14 cellular contexts compared by ENCODE assay signal in genomic region chr11:112364962-112365481, GRCh38.
DNase-seq lines count a peak whose midpoint lies in the region; TF ChIP-seq lines count a peak whose summit lies in the region.
"Had no signal": no experiment of that assay in that cellular context is flagged by ENCODE, and none has a peak within 500 bp of the region (broad histone marks: within the 10 kb centered on the region; RNA-seq: fewer than 3 reads in every experiment).

No MANE protein-coding gene starts in this region.

- no peak overlapping the region for H3K27ac Mint-ChIP-seq in immature natural killer cell
- H3K27ac Mint-ChIP-seq: activated CD8-positive, alpha-beta T cell treated with anti-CD3 and anti-CD28 coated beads, Interleukin-2, amount 10 ng/mL, durations not matched to agents 7 days and 5 days had no signal

- peaks cover 0 to 26% (median 24%) of the 10 kb centered on the region in 4 donors for H3K4me1 ChIP-seq in esophagus muscularis mucosa
- peaks cover 3 to 31% (median 29%) of the 10 kb centered on the region in 4 donors for H3K4me1 ChIP-seq in sigmoid colon
- H3K4me1 ChIP-seq in A673 (ENCODE audit: insufficient read depth, low read length, poor library complexity, severe bottlenecking) = no peaks in the 10 kb centered on the region
- H3K4me1 ChIP-seq: parathyroid adenoma had no signal

- H3K36me3 ChIP-seq in esophagus muscularis mucosa = no peaks in the 10 kb centered on the region
- H3K36me3 ChIP-seq in sigmoid colon = no peaks in the 10 kb centered on the region
- no peaks in the 10 kb centered on the region for H3K36me3 ChIP-seq in A673 (ENCODE audit: insufficient read depth, low read length, poor library complexity, severe bottlenecking)

- TF ChIP-seq CTCF in esophagus muscularis mucosa (IDR thresholded peaks at IDR 0.05) = no peak
- TF ChIP-seq CTCF in sigmoid colon (IDR thresholded peaks at IDR 0.05) = no peak
- TF ChIP-seq CTCF in A673 (conservative IDR thresholded peaks at IDR 0.05; ENCODE audit: low read depth, low read length) = no peak

- intact Hi-C loops in esophagus muscularis mucosa (cut with DNase I) (no loop called here), sigmoid colon (cut with DNase I) (loop anchor here (5.0 to 10.0 kb wide), 2 partner anchors 73 to 200 kb away; no protein-coding TSS in a partner anchor), A673 (cut with micrococcal nuclease; ENCODE audit: unreplicated experiment) (no loop called here)

- H3K27me3 Mint-ChIP-seq in immature natural killer cell (ENCODE audit: low read depth in 3 of 3) = peaks cover 0 to 2% (median 2%) of the 10 kb centered on the region in 3 donors

- H3K36me3 Mint-ChIP-seq in immature natural killer cell = peaks cover 0 to 29% (median 11%) of the 10 kb centered on the region in 3 donors

- no peaks in the 10 kb centered on the region for H3K9me3 Mint-ChIP-seq in immature natural killer cell

- H3K9me3 ChIP-seq in esophagus muscularis mucosa = no peaks in the 10 kb centered on the region
- H3K9me3 ChIP-seq in sigmoid colon = no peaks in the 10 kb centered on the region
- H3K9me3 ChIP-seq in A673 (ENCODE audit: low read depth, low read length, poor library complexity, severe bottlenecking) = no peaks in the 10 kb centered on the region

- POLR2A ChIA-PET in A673 (lab: Charles Lee; ENCODE audit: low non-redundant PET) = no interaction called here

- H3K4me3 Mint-ChIP-seq in immature natural killer cell = no peak overlapping the region
- H3K4me3 Mint-ChIP-seq: activated CD8-positive, alpha-beta T cell treated with anti-CD3 and anti-CD28 coated beads, Interleukin-2, amount 10 ng/mL, durations not matched to agents 7 days and 5 days had no signal

- DNase-seq in EH (ENCODE audit: low read depth) (peak; percentile 97), RPMI7951 (ENCODE audit: low read depth) (peak; percentile 89), esophagus muscularis mucosa (ENCODE audit: extremely low spot score) (no peak), sigmoid colon (peak; percentile 85), immature natural killer cell (no peak), A673 (ENCODE audit: low spot score) (no peak)
- DNase-seq in activated naive CD4-positive, alpha-beta T cell treated with Interleukin-2 at 50 U/mL for 16 hours = no peak
- no peak for DNase-seq in activated effector memory CD4-positive, alpha-beta T cell treated with anti-CD3 and anti-CD28 coated beads, Interleukin-2, amount 50 U/mL, for 16 hours
- DNase-seq: activated CD8-positive, alpha-beta T cell treated with anti-CD3 and anti-CD28 coated beads, Interleukin-2, amount 10 ng/mL, durations not matched to agents 7 days and 5 days; Calu3; erythroblast; KG1 had no signal

- TF ChIP-seq POLR2A in esophagus muscularis mucosa (IDR thresholded peaks at IDR 0.05; ENCODE audit: low read depth) (no peak), sigmoid colon (IDR thresholded peaks at IDR 0.05) (no peak)

- CTCF ChIA-PET in A673 (lab: Charles Lee) = no interaction called here

- H3K27ac ChIP-seq in esophagus muscularis mucosa (replicated peaks in 1 of 4) (peak overlapping the region; percentile 71 to 77 (median 75)), sigmoid colon (peak overlapping the region; percentile 74 to 86 (median 78)), A673 (ENCODE audit: low read depth, low read length, poor library complexity, severe bottlenecking) (no peak overlapping the region)
- H3K27ac ChIP-seq: parathyroid adenoma, SK-N-MC had no signal

- no peak for TF ChIP-seq EP300 in esophagus muscularis mucosa (IDR thresholded peaks at IDR 0.05)
- peak in 2 of 4 donors; percentile 64 to 65 for TF ChIP-seq EP300 in sigmoid colon (IDR thresholded peaks at IDR 0.05)

- WGBS in esophagus muscularis mucosa = 48% methylated on average over 7 of the region's 7 CpGs
- 76 to 78% methylated on average over 7 of the region's 7 CpGs for WGBS in sigmoid colon, 2 donors

- H3K27me3 ChIP-seq in esophagus muscularis mucosa (no peaks in the 10 kb centered on the region), sigmoid colon (no peaks in the 10 kb centered on the region), A673 (replicated peaks; ENCODE audit: insufficient read depth, low read depth, low read length, poor library complexity) (no peaks in the 10 kb centered on the region)

- H3K4me3 ChIP-seq in esophagus muscularis mucosa = no peak overlapping the region
- no peak overlapping the region for H3K4me3 ChIP-seq in sigmoid colon
- no peak overlapping the region for H3K4me3 ChIP-seq in A673 (ENCODE audit: low read depth, low read length, poor library complexity, severe bottlenecking)
- H3K4me3 ChIP-seq: SK-N-MC had no signal

- no TSS peak for BruUV-seq in A673 (replicated peaks; lab: Mats Ljungman, UMichigan)

- H3K4me1 Mint-ChIP-seq in immature natural killer cell = no peaks in the 10 kb centered on the region

Comparison
In these comparisons a context has a peak if more than half of its experiments do, and no peak if none do; other contexts are left out.
1. DNase-seq: peak in EH (single experiment), RPMI7951 (single experiment) and sigmoid colon (single experiment); none in esophagus muscularis mucosa (single experiment), activated naive CD4-positive, alpha-beta T cell treated with Interleukin-2 at 50 U/mL for 16 hours (single experiment), activated effector memory CD4-positive, alpha-beta T cell treated with anti-CD3 and anti-CD28 coated beads, Interleukin-2, amount 50 U/mL, for 16 hours (single experiment), immature natural killer cell (0 of 3) and A673 (single experiment).